ENCODE assay signal across 8 cellular contexts in the genomic region with DNA sequence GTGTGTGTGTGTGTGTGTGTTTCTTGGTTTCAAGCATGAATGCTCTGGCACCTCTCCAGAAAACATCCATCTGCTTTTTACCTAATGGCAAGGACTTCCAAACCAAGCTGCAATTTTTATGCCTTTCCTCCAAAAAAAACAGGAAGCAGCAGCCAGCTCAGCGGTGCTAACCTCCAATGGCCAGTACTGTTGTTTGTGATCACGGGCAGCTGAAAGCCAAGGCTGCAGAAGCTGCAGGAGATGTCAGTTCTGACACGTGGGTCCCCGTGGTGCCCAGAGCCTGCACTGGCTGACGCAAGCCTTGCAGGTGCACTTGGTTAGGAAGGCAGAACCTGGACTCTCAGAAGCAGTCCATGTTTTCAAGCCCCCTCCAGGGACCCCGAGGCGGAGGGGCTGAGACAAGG.
A peak's percentile ranks its signal among the peaks of the same experiment; 100 is the strongest.
DNase-seq lines count a peak whose midpoint lies in the region; ATAC-seq and TF ChIP-seq lines count a peak whose summit lies in the region.

No MANE protein-coding gene starts in this region.

- TF ChIP-seq CTCF in AG04449 (IDR thresholded peaks at IDR 0.05; ENCODE audit: insufficient read depth, low read length, missing control alignments) (no peak), SU-DHL-6 (IDR thresholded peaks at IDR 0.05; ENCODE audit: insufficient read depth, low read length, poor library complexity, severe bottlenecking) (no peak), heart right ventricle (IDR thresholded peaks at IDR 0.05) (no peak)

- no peak overlapping the region for H3K4me3 ChIP-seq in AG04449 (ENCODE audit: low read depth, low read length)
- peak overlapping the region; percentile 14 for H3K4me3 ChIP-seq in SU-DHL-6 (ENCODE audit: insufficient read depth, low read length, poor library complexity, severe bottlenecking)
- H3K4me3 ChIP-seq in heart right ventricle = no peak overlapping the region

- H3K36me3 Mint-ChIP-seq in T-helper 17 cell (ENCODE audit: low read depth) = no peaks in the 10 kb centered on the region

- H4K20me1 ChIP-seq in SU-DHL-6 (ENCODE audit: low read depth, low read length) = no peaks in the 10 kb centered on the region

- ATAC-seq in heart right ventricle (peak in 3 of 8 donors; percentile 23 to 52 (median 35)), T-helper 17 cell (no peak)

- H3K36me3 ChIP-seq in SU-DHL-6 (ENCODE audit: low read length) (no peaks in the 10 kb centered on the region), heart right ventricle (no peaks in the 10 kb centered on the region)

- CTCF ChIA-PET in AG04449 (lab: Yijun Ruan, JAX) = interaction anchor here (1.5 kb wide), 1 partner anchor 12 kb away, joined by 4 read pairs; no protein-coding TSS in a partner anchor

- POLR2A ChIA-PET in AG04449 (lab: Yijun Ruan, JAX) = interaction anchor here (0.7 kb wide), 1 partner anchor 255 kb away, joined by 3 read pairs; no protein-coding TSS in a partner anchor

- no peaks in the 10 kb centered on the region for H3K9me2 ChIP-seq in SU-DHL-6 (replicated peaks; ENCODE audit: insufficient read depth, low read length)

- intact Hi-C loops in heart right ventricle (cut with DNase I) = no loop called here

- no peaks in the 10 kb centered on the region for H3K79me2 ChIP-seq in SU-DHL-6 (ENCODE audit: insufficient read depth, low read length)

- no peak overlapping the region for H3K27ac Mint-ChIP-seq in T-helper 17 cell

- DNase-seq in AG04449 (ENCODE audit: low read depth, low spot score) (peak; percentile 37), MV-4-11 (lab: John Stamatoyannopoulos, UW) (peak; percentile 40), heart right ventricle (peak; percentile 13 to 31), mucosa of gallbladder (ENCODE audit: low spot score) (no peak), COLO668 (lab: John Stamatoyannopoulos, UW; ENCODE audit: unreplicated experiment) (no peak), T-helper 17 cell (no peak), GM19238 (ENCODE audit: insufficient read length, low spot score) (no peak)

- no peak overlapping the region for H2AFZ ChIP-seq in SU-DHL-6 (ENCODE audit: low read depth, low read length, severe bottlenecking)

- no peaks in the 10 kb centered on the region for H3K4me1 Mint-ChIP-seq in T-helper 17 cell

- no peaks in the 10 kb centered on the region for H3K27me3 Mint-ChIP-seq in T-helper 17 cell

- H3K27ac ChIP-seq in SU-DHL-6 (ENCODE audit: low read depth, low read length) = no peak overlapping the region
- H3K27ac ChIP-seq in heart right ventricle = no peak overlapping the region

- no peak overlapping the region for H3K9ac ChIP-seq in SU-DHL-6 (ENCODE audit: low read length)

- H3K9me3 ChIP-seq in SU-DHL-6 (ENCODE audit: insufficient read depth, low read length) = no peaks in the 10 kb centered on the region
- H3K9me3 ChIP-seq in heart right ventricle = peaks cover 0 to 3% (median 0%) of the 10 kb centered on the region in 11 donors
- H3K9me3 ChIP-seq in T-helper 17 cell (ENCODE audit: control insufficient read depth, low read length, poor library complexity, severe bottlenecking) = no peaks in the 10 kb centered on the region

- H3K4me1 ChIP-seq in heart right ventricle = no peaks in the 10 kb centered on the region

- H3K4me3 Mint-ChIP-seq in T-helper 17 cell = no peak overlapping the region

- H3K27me3 ChIP-seq in SU-DHL-6 (ENCODE audit: low read length) = no peaks in the 10 kb centered on the region
- H3K27me3 ChIP-seq in heart right ventricle = no peaks in the 10 kb centered on the region

- H3K4me2 ChIP-seq in SU-DHL-6 (ENCODE audit: low read depth, low read length, poor library complexity, severe bottlenecking) = peak overlapping the region; percentile 38

- WGBS in heart right ventricle, 2 donors = 33 to 36% methylated on average over 7 of the region's 7 CpGs

- H3F3A ChIP-seq in SU-DHL-6 (ENCODE audit: insufficient read depth) = no peaks in the 10 kb centered on the region

Comparison
In these comparisons a context has a peak if more than half of its experiments do, and no peak if none do; other contexts are left out.
1. DNase-seq: peak in AG04449 (single experiment), MV-4-11 (single experiment) and heart right ventricle (2 of 2); none in mucosa of gallbladder (single experiment), COLO668 (single experiment), T-helper 17 cell (0 of 3) and GM19238 (single experiment).